ENCODE assay signal across 1 cellular context in genomic region chrX:2689773-2690666, GRCh38.
TF ChIP-seq lines count a peak whose summit lies in the region.

No MANE protein-coding gene starts in this region.

TF ChIP-seq in HepG2, 621 proteins besides CTCF, POLR2A, EP300 and RAD21 (continued from another document and continues in another):
- no peak for TF ChIP-seq RFX5 (IDR thresholded peaks at IDR 0.05; ENCODE audit: low read depth, low read length)
- TF ChIP-seq SMAD9 (CRISPR knock-in tag; IDR thresholded peaks at IDR 0.05), result no peak
- no peak for TF ChIP-seq ZBED4 (CRISPR knock-in tag; IDR thresholded peaks at IDR 0.05; ENCODE audit: borderline replicate concordance)
- no peak; a peak in 1 of 4 replicates for TF ChIP-seq KLF16 (CRISPR knock-in tag; IDR thresholded peaks at IDR 0.05)
- TF ChIP-seq DMTF1 (CRISPR knock-in tag; IDR thresholded peaks at IDR 0.05), result no peak
- no peak for TF ChIP-seq YY1 (IDR thresholded peaks at IDR 0.05; ENCODE audit: insufficient read depth, insufficient replicate concordance, low read depth, low read length)
- TF ChIP-seq ZBTB40 (IDR thresholded peaks at IDR 0.05), result no peak
- TF ChIP-seq ZBTB40 (CRISPR knock-in tag; IDR thresholded peaks at IDR 0.05), result no peak
- no peak for TF ChIP-seq TEAD2 (CRISPR knock-in tag; IDR thresholded peaks at IDR 0.05)
- no peak for TF ChIP-seq ZNF503 (CRISPR knock-in tag; IDR thresholded peaks at IDR 0.05)
- TF ChIP-seq ZNF740 (CRISPR knock-in tag; IDR thresholded peaks at IDR 0.05), result no peak
- TF ChIP-seq NR2F1 (CRISPR knock-in tag; IDR thresholded peaks at IDR 0.05), result no peak
- TF ChIP-seq ZNF260 (CRISPR knock-in tag; IDR thresholded peaks at IDR 0.05; ENCODE audit: borderline replicate concordance, low read depth), result no peak
- TF ChIP-seq ZNF558 (CRISPR knock-in tag; IDR thresholded peaks at IDR 0.05; ENCODE audit: borderline replicate concordance), result no peak
- TF ChIP-seq MED8 (CRISPR knock-in tag; IDR thresholded peaks at IDR 0.05; ENCODE audit: insufficient replicate concordance), result peak; percentile 55
- no peak for TF ChIP-seq KLF11 (CRISPR knock-in tag; IDR thresholded peaks at IDR 0.05)
- TF ChIP-seq CHD4 (IDR thresholded peaks at IDR 0.05; ENCODE audit: borderline replicate concordance, low read length), result no peak
- TF ChIP-seq ZNF652 (CRISPR knock-in tag; IDR thresholded peaks at IDR 0.05; ENCODE audit: borderline replicate concordance, low read depth), result no peak
- peak; percentile 78 for TF ChIP-seq POLR2G (IDR thresholded peaks at IDR 0.05; ENCODE audit: low read depth, low read length)
- no peak for TF ChIP-seq ZNF775 (CRISPR knock-in tag; IDR thresholded peaks at IDR 0.05; ENCODE audit: borderline replicate concordance)
- TF ChIP-seq ZSCAN29 (CRISPR knock-in tag; conservative IDR thresholded peaks at IDR 0.05), result no peak
- no peak for TF ChIP-seq GPBP1L1 (CRISPR knock-in tag; IDR thresholded peaks at IDR 0.05)
- TF ChIP-seq RARG (CRISPR knock-in tag; IDR thresholded peaks at IDR 0.05; ENCODE audit: low read depth), result no peak
- no peak for TF ChIP-seq BRF2 (CRISPR knock-in tag; IDR thresholded peaks at IDR 0.05)
- no peak for TF ChIP-seq ZNF468 (CRISPR knock-in tag; IDR thresholded peaks at IDR 0.05)
- no peak for TF ChIP-seq JUNB (CRISPR knock-in tag; IDR thresholded peaks at IDR 0.05; ENCODE audit: borderline replicate concordance)
- no peak for TF ChIP-seq SCMH1 (CRISPR knock-in tag; IDR thresholded peaks at IDR 0.05; ENCODE audit: borderline replicate concordance)
- TF ChIP-seq ZNF776 (CRISPR knock-in tag; IDR thresholded peaks at IDR 0.05), result no peak
- TF ChIP-seq ZBTB37 (CRISPR knock-in tag; IDR thresholded peaks at IDR 0.05), result no peak
- peak; percentile 18; the same call in 1 of the 2 replicates for TF ChIP-seq GMEB1 (CRISPR knock-in tag; IDR thresholded peaks at IDR 0.05; ENCODE audit: borderline replicate concordance)
- no peak for TF ChIP-seq TCF7 (IDR thresholded peaks at IDR 0.05; ENCODE audit: low read depth)
- TF ChIP-seq GTF2F1 (IDR thresholded peaks at IDR 0.05; ENCODE audit: low read length), result no peak
- no peak for TF ChIP-seq THAP7 (CRISPR knock-in tag; IDR thresholded peaks at IDR 0.05)
- TF ChIP-seq HMGA1 (CRISPR knock-in tag; conservative IDR thresholded peaks at IDR 0.05), result no peak
